Comparison of ENCODE assay signal across 22 cellular contexts in the genomic region with DNA sequence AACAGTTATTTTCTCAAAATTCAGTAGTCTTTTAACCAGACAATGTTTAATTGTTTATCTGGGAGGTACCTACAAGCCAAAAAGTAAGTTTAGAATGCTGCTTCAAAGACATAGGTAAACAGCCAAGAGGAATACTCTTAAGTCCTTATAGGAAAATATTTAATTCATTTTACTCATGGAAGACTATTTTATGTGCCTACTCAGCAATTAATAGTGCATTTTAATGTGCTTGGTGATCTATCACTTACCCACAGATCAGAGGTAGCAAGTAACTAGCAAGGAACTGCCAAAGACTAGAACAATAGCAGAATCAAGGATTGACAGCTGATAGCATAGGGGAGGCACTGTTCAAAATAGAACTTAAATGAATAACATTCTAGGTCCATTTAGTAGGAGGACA.
"Had no signal": no experiment of that assay in that cellular context is flagged by ENCODE, and none has a peak within 500 bp of the region (broad histone marks: within the 10 kb centered on the region; RNA-seq: fewer than 3 reads in every experiment).

No MANE protein-coding gene starts in this region.

- H3K4me2 ChIP-seq: KMS-11 had no signal

- H3K27ac ChIP-seq: HL-60, KMS-11, RWPE1 had no signal

- ATAC-seq: Panc1, PC-3, SK-N-SH treated with all-trans-retinoic acid at 6 μM for 48 hours had no signal

- FAIRE-seq: HTR-8/SVneo had no signal

- DNase-seq: MV-4-11, NCI-H1048, NCI-H1436, NCI-H187, NCI-H2029, NCI-H2081 treated with DMSO at 0.1 percent for 48 hours, NCI-H2171, NCI-H226, NCI-H446, NCI-H510A, NCI-H524 treated with DMSO at 0.1 percent for 48 hours, NCI-H69, NCI-H774, PC-3, SHP77, T-helper 1 cell had no signal

- H3K9ac ChIP-seq: KMS-11 had no signal
